ENCODE assay signal across 1 cellular context in genomic region chr3:25664066-25664809, GRCh38.
TF ChIP-seq lines count a peak whose summit lies in the region.

No MANE protein-coding gene starts in this region.

TF ChIP-seq in HepG2, 621 proteins besides CTCF, POLR2A, EP300 and RAD21 (continued from another document and continues in another):
- TF ChIP-seq ZBTB40 (IDR thresholded peaks at IDR 0.05), result no peak
- TF ChIP-seq ZBTB40 (CRISPR knock-in tag; IDR thresholded peaks at IDR 0.05), result no peak
- TF ChIP-seq HES4 (CRISPR knock-in tag; IDR thresholded peaks at IDR 0.05; ENCODE audit: borderline replicate concordance), result no peak
- no peak for TF ChIP-seq FIP1L1 (IDR thresholded peaks at IDR 0.05; ENCODE audit: borderline replicate concordance, insufficient read depth, low read depth, low read length)
- no peak for TF ChIP-seq MLXIP (CRISPR knock-in tag; IDR thresholded peaks at IDR 0.05; ENCODE audit: borderline replicate concordance)
- TF ChIP-seq ZIK1 (CRISPR knock-in tag; IDR thresholded peaks at IDR 0.05; ENCODE audit: borderline replicate concordance, low read depth), result no peak
- no peak for TF ChIP-seq ZNF589 (CRISPR knock-in tag; conservative IDR thresholded peaks at IDR 0.05)
- no peak for TF ChIP-seq ZNF546 (CRISPR knock-in tag; conservative IDR thresholded peaks at IDR 0.05)
- TF ChIP-seq CAMTA2 (CRISPR knock-in tag; IDR thresholded peaks at IDR 0.05; ENCODE audit: borderline replicate concordance), result no peak
- TF ChIP-seq ZBTB39 (CRISPR knock-in tag; IDR thresholded peaks at IDR 0.05), result no peak; the same call in 1 of the 2 replicates
- no peak for TF ChIP-seq DNMT1 (CRISPR knock-in tag; IDR thresholded peaks at IDR 0.05)
- no peak for TF ChIP-seq THYN1 (CRISPR knock-in tag; IDR thresholded peaks at IDR 0.05; ENCODE audit: borderline replicate concordance, low read depth)
- no peak for TF ChIP-seq FOXK2 (IDR thresholded peaks at IDR 0.05)
- no peak for TF ChIP-seq IKZF1 (IDR thresholded peaks at IDR 0.05)
- TF ChIP-seq AKAP8 (CRISPR knock-in tag; IDR thresholded peaks at IDR 0.05), result no peak
- no peak for TF ChIP-seq KMT2A (CRISPR knock-in tag; IDR thresholded peaks at IDR 0.05)
- no peak for TF ChIP-seq ZNF724P (CRISPR knock-in tag; IDR thresholded peaks at IDR 0.05; ENCODE audit: borderline replicate concordance)
- no peak; the same call in 1 of the 2 replicates for TF ChIP-seq ZNF749 (CRISPR knock-in tag; IDR thresholded peaks at IDR 0.05; ENCODE audit: borderline replicate concordance)
- no peak for TF ChIP-seq FOSL2 (CRISPR knock-in tag; IDR thresholded peaks at IDR 0.05)
- no peak for TF ChIP-seq PRDM10 (CRISPR knock-in tag; IDR thresholded peaks at IDR 0.05; ENCODE audit: low read depth)
- TF ChIP-seq CHD2 (IDR thresholded peaks at IDR 0.05; ENCODE audit: low read depth, low read length), result no peak
- TF ChIP-seq ZNF567 (CRISPR knock-in tag; IDR thresholded peaks at IDR 0.05; ENCODE audit: borderline replicate concordance), result no peak
- TF ChIP-seq ZNF18 (CRISPR knock-in tag; IDR thresholded peaks at IDR 0.05; ENCODE audit: insufficient replicate concordance), result no peak
- no peak for TF ChIP-seq ZNF337 (CRISPR knock-in tag; IDR thresholded peaks at IDR 0.05; ENCODE audit: borderline replicate concordance, low read depth)
- TF ChIP-seq WIZ (CRISPR knock-in tag; IDR thresholded peaks at IDR 0.05), result no peak
- TF ChIP-seq RORA (CRISPR knock-in tag; IDR thresholded peaks at IDR 0.05), result no peak
- no peak for TF ChIP-seq FOXO4 (CRISPR knock-in tag; conservative IDR thresholded peaks at IDR 0.05)
- no peak for TF ChIP-seq ZNF670 (CRISPR knock-in tag; IDR thresholded peaks at IDR 0.05; ENCODE audit: borderline replicate concordance)
- TF ChIP-seq ZNF205 (CRISPR knock-in tag; IDR thresholded peaks at IDR 0.05), result no peak
- 0 out of 2 replicates have a peak, but pooled peaks have one; percentile 35 for TF ChIP-seq EEA1 (CRISPR knock-in tag; IDR thresholded peaks at IDR 0.05; ENCODE audit: borderline replicate concordance)
- no peak for TF ChIP-seq DZIP1 (CRISPR knock-in tag; IDR thresholded peaks at IDR 0.05)
- 0 out of 2 replicates have a peak, but pooled peaks have one; percentile 33 for TF ChIP-seq ZNF816 (CRISPR knock-in tag; IDR thresholded peaks at IDR 0.05; ENCODE audit: borderline replicate concordance)
- no peak for TF ChIP-seq ZNF576 (CRISPR knock-in tag; IDR thresholded peaks at IDR 0.05)
- no peak for TF ChIP-seq GLI4 (CRISPR knock-in tag; IDR thresholded peaks at IDR 0.05; ENCODE audit: borderline replicate concordance)
